In the genomic region with DNA sequence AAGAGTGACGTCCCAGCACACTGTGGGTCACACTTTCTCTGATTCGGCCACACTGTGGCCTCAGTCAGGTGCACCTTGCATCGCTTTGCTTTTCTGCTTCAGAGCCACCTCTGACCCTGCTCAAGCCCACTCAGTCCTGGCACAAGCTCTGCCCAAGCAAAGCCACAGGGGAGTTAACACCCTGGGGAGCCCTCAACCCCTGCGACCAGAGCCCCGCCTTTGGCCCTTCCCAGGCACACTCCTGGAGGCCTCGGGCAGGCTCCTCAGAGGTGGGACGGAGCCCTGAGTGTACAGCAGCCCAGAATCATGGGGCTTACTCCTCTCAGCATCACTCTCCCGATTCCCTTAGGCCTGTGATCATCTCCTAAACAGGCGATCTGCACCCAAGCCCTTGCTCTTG, we compare ENCODE assay signal across 16 cellular contexts.
DNase-seq lines count a peak whose midpoint lies in the region; ATAC-seq and TF ChIP-seq lines count a peak whose summit lies in the region.
"Had no signal": no experiment of that assay in that cellular context is flagged by ENCODE, and none has a peak within 500 bp of the region (broad histone marks: within the 10 kb centered on the region; RNA-seq: fewer than 3 reads in every experiment).

No MANE protein-coding gene starts in this region.

- TF ChIP-seq CTCF in nephron progenitor cell (IDR thresholded peaks at IDR 0.05): no peak

- ATAC-seq in HG03108 (IDR thresholded peaks at IDR 0.05; ENCODE audit: unreplicated experiment): no peak
- ATAC-seq in activated naive CD4-positive, alpha-beta T cell treated with anti-CD3 and anti-CD28 coated beads, Interleukin-2, amount 50 U/mL, for 72 hours: no peak
- ATAC-seq: SK-N-SH treated with all-trans-retinoic acid at 6 μM for 48 hours had no signal

- H3K4me3 ChIP-seq in BLaER1 treated with 17β-estradiol and CSF1 and Interleukin-3, amounts not matched to agents 10 nM and 100 nM: no peak overlapping the region
- H3K4me3 ChIP-seq: MG63 had no signal

- H3K27ac ChIP-seq in BLaER1 treated with 17β-estradiol and CSF1 and Interleukin-3, amounts not matched to agents 10 nM and 100 nM: peak overlapping the region in 2 of 11 experiments; percentile 9 to 25; a peak in 3 of 22 replicates
- peak overlapping the region; percentile 7 for H3K27ac ChIP-seq in temporal lobe (ENCODE audit: low read depth, low read length)

- H3K4me2 ChIP-seq in BLaER1 treated with 17β-estradiol and CSF1 and Interleukin-3, amounts not matched to agents 10 nM and 100 nM: peak overlapping the region; percentile 36 to 81 (median 69); a peak in 21 of 22 replicates

- H3K27me3 ChIP-seq in BLaER1 treated with 17β-estradiol and CSF1 and Interleukin-3, amounts not matched to agents 10 nM and 100 nM: no peaks in the 10 kb centered on the region
- H3K27me3 ChIP-seq: MG63 had no signal

- no peaks in the 10 kb centered on the region for H3K27me3 Mint-ChIP-seq in IgD-negative memory B cell
- no peaks in the 10 kb centered on the region for H3K27me3 Mint-ChIP-seq in nephron progenitor cell (ENCODE audit: low read depth, poor library complexity)

- H3K4me3 Mint-ChIP-seq in IgD-negative memory B cell: peak overlapping the region in 1 of 4 donors; percentile 73
- H3K4me3 Mint-ChIP-seq in nephron progenitor cell: no peak overlapping the region

- no peaks in the 10 kb centered on the region for H3K9me3 Mint-ChIP-seq in IgD-negative memory B cell
- H3K9me3 Mint-ChIP-seq in nephron progenitor cell: no peaks in the 10 kb centered on the region
- H3K9me3 Mint-ChIP-seq in activated naive CD4-positive, alpha-beta T cell treated with anti-CD3 and anti-CD28 coated beads, Interleukin-2, amount 50 U/mL, for 72 hours: no peaks in the 10 kb centered on the region

- H3K27ac Mint-ChIP-seq in IgD-negative memory B cell (peak overlapping the region; percentile 52 to 96 (median 83)), nephron progenitor cell (peak overlapping the region; percentile 84)
- H3K27ac Mint-ChIP-seq in activated naive CD4-positive, alpha-beta T cell treated with anti-CD3 and anti-CD28 coated beads, Interleukin-2, amount 50 U/mL, for 72 hours: no peak overlapping the region

- H3K4me1 ChIP-seq in BLaER1 treated with 17β-estradiol and CSF1 and Interleukin-3, amounts not matched to agents 10 nM and 100 nM: peaks cover 52 to 96% (median 92%) of the 10 kb centered on the region in 10 experiments

- peaks cover 0 to 15% (median 6%) of the 10 kb centered on the region in 11 experiments; a peak in 10 of 22 replicates for H3K9me3 ChIP-seq in BLaER1 treated with 17β-estradiol and CSF1 and Interleukin-3, amounts not matched to agents 10 nM and 100 nM (replicated peaks in 1 of 11)
- H3K9me3 ChIP-seq: MG63 had no signal

- H4K20me1 ChIP-seq in BLaER1 treated with 17β-estradiol and CSF1 and Interleukin-3, amounts not matched to agents 10 nM and 100 nM: peaks cover 3 to 97% (median 80%) of the 10 kb centered on the region in 11 experiments; a peak in 20 of 22 replicates

- DNase-seq in nephron progenitor cell (no peak), NCI-H1930 (lab: John Stamatoyannopoulos, UW) (no peak)
- no peak for DNase-seq in activated naive CD4-positive, alpha-beta T cell treated with anti-CD3 and anti-CD28 coated beads, Interleukin-2, amount 50 U/mL, for 72 hours (ENCODE audit: low spot score in 2 of 2)
- DNase-seq: C1 segment of cervical spinal cord, Karpas-422, MG63, NCI-H1092 treated with DMSO at 0.1 percent for 48 hours, NCI-H1694, NCI-H226, NCI-H69, SHP77 treated with DMSO at 0.1 percent for 48 hours had no signal

- H3K36me3 ChIP-seq in BLaER1 treated with 17β-estradiol and CSF1 and Interleukin-3, amounts not matched to agents 10 nM and 100 nM: peaks cover 20 to 85% (median 59%) of the 10 kb centered on the region in 11 experiments; a peak in 19 of 22 replicates

- peaks cover 15% of the 10 kb centered on the region for H3K36me3 Mint-ChIP-seq in IgD-negative memory B cell
- peaks cover 26% of the 10 kb centered on the region for H3K36me3 Mint-ChIP-seq in nephron progenitor cell (ENCODE audit: low read depth)
- peaks cover 6 to 7% of the 10 kb centered on the region in 2 donors for H3K36me3 Mint-ChIP-seq in activated naive CD4-positive, alpha-beta T cell treated with anti-CD3 and anti-CD28 coated beads, Interleukin-2, amount 50 U/mL, for 72 hours

- peaks cover 21 to 56% (median 43%) of the 10 kb centered on the region in 3 donors for H3K4me1 Mint-ChIP-seq in IgD-negative memory B cell
- H3K4me1 Mint-ChIP-seq in nephron progenitor cell: peaks cover 55% of the 10 kb centered on the region

- H3K9ac ChIP-seq in BLaER1 treated with 17β-estradiol and CSF1 and Interleukin-3, amounts not matched to agents 10 nM and 100 nM: peak overlapping the region in 7 of 11 experiments; percentile 1 to 50 (median 11); a peak in 8 of 22 replicates

Comparison
In these comparisons a context has a peak if more than half of its experiments do, and no peak if none do; other contexts are left out.
1. H3K27ac Mint-ChIP-seq: peak in IgD-negative memory B cell (3 of 3) and nephron progenitor cell (single experiment); none in activated naive CD4-positive, alpha-beta T cell treated with anti-CD3 and anti-CD28 coated beads, Interleukin-2, amount 50 U/mL, for 72 hours (0 of 2).